ENCODE assay signal across 17 cellular contexts in genomic region chr2:238407566-238407965, GRCh38.
"Had no signal": no experiment of that assay in that cellular context is flagged by ENCODE, and none has a peak within 500 bp of the region (broad histone marks: within the 10 kb centered on the region; RNA-seq: fewer than 3 reads in every experiment).

No MANE protein-coding gene starts in this region.

- H3K27ac ChIP-seq: epithelial cell of prostate, esophagus muscularis mucosa, gastroesophageal sphincter, ovary, upper lobe of left lung, uterus had no signal

- H3K36me3 ChIP-seq: ovary, tibial artery, upper lobe of left lung, uterus had no signal

- H3K27me3 ChIP-seq: esophagus muscularis mucosa, gastroesophageal sphincter, ovary, tibial artery, upper lobe of left lung, uterus had no signal

- H3K9me3 Mint-ChIP-seq: naive thymus-derived CD8-positive, alpha-beta T cell; stimulated activated effector memory CD8-positive, alpha-beta T cell treated with anti-CD3 and anti-CD28 coated beads, Interleukin-12 subunit alpha, Interleukin-12 subunit beta, amount 100 ng/mL, for 72 hours; stimulated activated naive CD8-positive, alpha-beta T cell treated with anti-CD3 and anti-CD28 coated beads, Interleukin-15, Interleukin-2, amounts not matched to agents 100 ng/mL and 50 ng/mL, for 24 hours had no signal

- H3K36me3 Mint-ChIP-seq: stimulated activated effector memory CD8-positive, alpha-beta T cell treated with anti-CD3 and anti-CD28 coated beads, Interleukin-12 subunit alpha, Interleukin-12 subunit beta, amount 100 ng/mL, for 72 hours had no signal

- H3K27me3 Mint-ChIP-seq: naive thymus-derived CD8-positive, alpha-beta T cell; stimulated activated naive CD8-positive, alpha-beta T cell treated with anti-CD3 and anti-CD28 coated beads, Interleukin-15, Interleukin-2, amounts not matched to agents 100 ng/mL and 50 ng/mL, for 24 hours had no signal

- H3K4me3 Mint-ChIP-seq: naive thymus-derived CD8-positive, alpha-beta T cell; stimulated activated effector memory CD8-positive, alpha-beta T cell treated with anti-CD3 and anti-CD28 coated beads, Interleukin-12 subunit alpha, Interleukin-12 subunit beta, amount 100 ng/mL, for 72 hours; stimulated activated naive CD8-positive, alpha-beta T cell treated with anti-CD3 and anti-CD28 coated beads, Interleukin-15, Interleukin-2, amounts not matched to agents 100 ng/mL and 50 ng/mL, for 24 hours had no signal

- DNase-seq: effector memory CD4-positive, alpha-beta T cell; glutamatergic neuron; mesendoderm; naive thymus-derived CD8-positive, alpha-beta T cell; nucleus accumbens; ovary; right cardiac atrium; stimulated activated CD4-positive, alpha-beta T cell treated with anti-CD3 and anti-CD28 coated beads, Interleukin-2, amount 100 ng/mL, for 48 hours; tibial artery; upper lobe of left lung; uterus had no signal

- H3K9me3 ChIP-seq: esophagus muscularis mucosa, gastroesophageal sphincter, ovary, tibial artery, upper lobe of left lung, uterus had no signal

- H3K4me3 ChIP-seq: esophagus muscularis mucosa, gastroesophageal sphincter, ovary, smooth muscle cell, tibial artery, upper lobe of left lung, uterus had no signal

- H3K27ac Mint-ChIP-seq: stimulated activated effector memory CD8-positive, alpha-beta T cell treated with anti-CD3 and anti-CD28 coated beads, Interleukin-12 subunit alpha, Interleukin-12 subunit beta, amount 100 ng/mL, for 72 hours; stimulated activated naive CD8-positive, alpha-beta T cell treated with anti-CD3 and anti-CD28 coated beads, Interleukin-15, Interleukin-2, amounts not matched to agents 100 ng/mL and 50 ng/mL, for 24 hours had no signal

- H3K4me1 ChIP-seq: esophagus muscularis mucosa, gastroesophageal sphincter, uterus had no signal
